8 cellular contexts compared by ENCODE assay signal in the genomic region with DNA sequence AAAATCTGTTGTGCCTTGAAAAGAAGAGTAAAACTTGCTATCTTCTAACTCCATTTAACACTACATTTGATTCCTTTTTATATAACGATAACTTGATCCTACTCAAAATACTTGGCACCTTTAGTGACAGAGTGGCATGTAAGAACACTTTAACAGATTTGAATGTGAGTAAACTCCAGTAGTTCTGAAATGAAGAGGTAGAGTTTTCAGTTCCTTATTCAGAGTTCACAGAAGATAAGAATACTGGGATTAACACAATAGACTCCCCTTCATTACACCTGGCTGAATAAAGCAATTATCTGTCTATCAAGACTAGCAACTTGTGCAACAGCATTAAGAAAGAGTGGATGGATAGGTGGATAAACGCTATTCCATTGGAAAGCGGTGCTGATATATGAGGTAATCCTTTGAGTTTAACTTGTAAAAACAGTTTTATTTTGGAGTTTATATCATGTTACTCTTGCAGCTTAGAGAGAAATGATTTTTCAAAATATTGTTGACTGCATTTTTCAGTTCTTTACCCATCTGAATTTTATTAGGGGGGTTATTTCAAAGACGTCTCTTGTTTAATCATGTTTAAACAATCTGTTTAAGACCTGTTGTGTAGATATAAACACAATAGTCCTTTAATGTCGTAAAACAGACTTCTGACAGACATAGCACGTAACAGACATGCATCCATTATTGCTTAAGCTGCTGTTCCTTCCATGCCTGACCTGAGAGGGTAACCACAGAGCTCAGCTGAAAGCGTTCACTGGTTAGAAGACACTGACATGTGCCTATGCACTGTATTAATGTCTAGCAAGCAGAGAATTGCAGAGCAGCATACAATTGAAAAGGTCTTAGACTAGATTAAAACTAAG.
DNase-seq lines count a peak whose midpoint lies in the region; ATAC-seq and TF ChIP-seq lines count a peak whose summit lies in the region.

No MANE protein-coding gene starts in this region.

- ATAC-seq in activated CD4-positive, alpha-beta T cell treated with anti-CD3 and anti-CD28 coated beads for 36 hours, result peak; percentile 47
- ATAC-seq in HG02981 (IDR thresholded peaks at IDR 0.05; ENCODE audit: unreplicated experiment) (peak; percentile 77), sciatic nerve (peak; percentile 63)

- POLR2A ChIA-PET in activated CD4-positive, alpha-beta T cell treated with anti-CD3 and anti-CD28 coated beads for 36 hours (lab: Charles Lee), result interaction anchor here (0.6 to 0.7 kb wide), 2 partner anchors 55 to 533 kb away, joined by 3 to 4 read pairs; no protein-coding TSS in a partner anchor

- H3K27me3 ChIP-seq in adipocyte (replicated peaks; ENCODE audit: control insufficient read depth, insufficient read depth, low read length), result no peaks in the 10 kb centered on the region

- H3K36me3 Mint-ChIP-seq in activated CD4-positive, alpha-beta T cell treated with anti-CD3 and anti-CD28 coated beads for 36 hours (ENCODE audit: low read depth), result peaks cover 22% of the 10 kb centered on the region
- H3K36me3 Mint-ChIP-seq in progenitor cell of endocrine pancreas (ENCODE audit: insufficient read depth) (no peaks in the 10 kb centered on the region), mesothelial cell of epicardium (no peaks in the 10 kb centered on the region)

- H3K4me1 Mint-ChIP-seq in activated CD4-positive, alpha-beta T cell treated with anti-CD3 and anti-CD28 coated beads for 36 hours, result peaks cover 34% of the 10 kb centered on the region
- H3K4me1 Mint-ChIP-seq in progenitor cell of endocrine pancreas (ENCODE audit: low read depth) (peaks cover 3% of the 10 kb centered on the region), mesothelial cell of epicardium (peaks cover 33% of the 10 kb centered on the region)

- CTCF ChIA-PET in activated CD4-positive, alpha-beta T cell treated with anti-CD3 and anti-CD28 coated beads for 36 hours (lab: Charles Lee), result no interaction called here

- no peak for TF ChIP-seq CTCF in progenitor cell of endocrine pancreas (IDR thresholded peaks at IDR 0.05; ENCODE audit: unreplicated experiment)
- no peak for TF ChIP-seq CTCF in mesothelial cell of epicardium (IDR thresholded peaks at IDR 0.05; ENCODE audit: unreplicated experiment)

- no peaks in the 10 kb centered on the region for H3K36me3 ChIP-seq in adipocyte (ENCODE audit: control insufficient read depth, insufficient read depth, low read length, severe bottlenecking)

- no peaks in the 10 kb centered on the region for H3K9me3 ChIP-seq in adipocyte (ENCODE audit: control insufficient read depth, low read length)

- H3K4me3 ChIP-seq in adipocyte (ENCODE audit: low read length), result peak overlapping the region; percentile 70

- H3K4me1 ChIP-seq in adipocyte (ENCODE audit: control insufficient read depth, insufficient read depth, low read length), result peaks cover 53% of the 10 kb centered on the region

- H3K27me3 Mint-ChIP-seq in activated CD4-positive, alpha-beta T cell treated with anti-CD3 and anti-CD28 coated beads for 36 hours, result no peaks in the 10 kb centered on the region
- H3K27me3 Mint-ChIP-seq in progenitor cell of endocrine pancreas (peaks cover 15% of the 10 kb centered on the region), mesothelial cell of epicardium (ENCODE audit: low read depth) (no peaks in the 10 kb centered on the region)

- H3K27ac Mint-ChIP-seq in activated CD4-positive, alpha-beta T cell treated with anti-CD3 and anti-CD28 coated beads for 36 hours, result peak overlapping the region; percentile 44
- no peak overlapping the region for H3K27ac Mint-ChIP-seq in progenitor cell of endocrine pancreas
- H3K27ac Mint-ChIP-seq in mesothelial cell of epicardium, result no peak overlapping the region

- H3K4me3 Mint-ChIP-seq in activated CD4-positive, alpha-beta T cell treated with anti-CD3 and anti-CD28 coated beads for 36 hours, result no peak overlapping the region
- H3K4me3 Mint-ChIP-seq in progenitor cell of endocrine pancreas (ENCODE audit: low read depth) (no peak overlapping the region), mesothelial cell of epicardium (no peak overlapping the region)

- H3K9me3 Mint-ChIP-seq in activated CD4-positive, alpha-beta T cell treated with anti-CD3 and anti-CD28 coated beads for 36 hours (ENCODE audit: low read depth), result no peaks in the 10 kb centered on the region
- no peaks in the 10 kb centered on the region for H3K9me3 Mint-ChIP-seq in progenitor cell of endocrine pancreas (ENCODE audit: low read depth)
- no peaks in the 10 kb centered on the region for H3K9me3 Mint-ChIP-seq in mesothelial cell of epicardium

- intact Hi-C loops in activated CD4-positive, alpha-beta T cell treated with anti-CD3 and anti-CD28 coated beads for 36 hours (cut with DNase I, micrococcal nuclease), result loop anchor here (2.0 to 5.0 kb wide), 5 partner anchors 33 to 342 kb away; a partner anchor contains a TSS
- intact Hi-C loops in sciatic nerve (cut with DNase I), result no loop called here

- DNase-seq in activated CD4-positive, alpha-beta T cell treated with anti-CD3 and anti-CD28 coated beads for 36 hours, result peak; percentile 18
- no peak for DNase-seq in activated CD4-positive, alpha-beta T cell treated with anti-CD3 and anti-CD28 coated beads, Interleukin-2, amount 50 U/mL, for 4 hours
- DNase-seq in adipocyte (ENCODE audit: low read depth) (peak; percentile 83), sciatic nerve (ENCODE audit: low spot score) (no peak), C1 segment of cervical spinal cord (lab: John Stamatoyannopoulos, UW) (no peak), progenitor cell of endocrine pancreas (ENCODE audit: low spot score, unreplicated experiment) (no peak), mesothelial cell of epicardium (ENCODE audit: low spot score in 2 of 2, unreplicated experiment in 2 of 2) (no peak)

- peak overlapping the region; percentile 73 for H3K9ac ChIP-seq in adipocyte (ENCODE audit: low read length)

Comparison
In these comparisons a context has a peak if more than half of its experiments do, and no peak if none do; other contexts are left out.
1. DNase-seq: peak in activated CD4-positive, alpha-beta T cell treated with anti-CD3 and anti-CD28 coated beads for 36 hours (single experiment) and adipocyte (single experiment); none in activated CD4-positive, alpha-beta T cell treated with anti-CD3 and anti-CD28 coated beads, Interleukin-2, amount 50 U/mL, for 4 hours (0 of 2), sciatic nerve (single experiment), C1 segment of cervical spinal cord (0 of 14), progenitor cell of endocrine pancreas (single experiment) and mesothelial cell of epicardium (0 of 2).
2. Peak in every context shown above with its lines, with median percentiles within 50 percentile points of each other: ATAC-seq.